8 cellular contexts compared by ENCODE assay signal in genomic region chr2:168192839-168193616, GRCh38. TPM values are rescaled to one million over a fixed set of nuclear protein-coding genes. Genes with fewer than 3 reads are reported as not detected.
A peak's percentile ranks its signal among the peaks of the same experiment; 100 is the strongest.
DNase-seq lines count a peak whose midpoint lies in the region; ATAC-seq and TF ChIP-seq lines count a peak whose summit lies in the region.

No MANE protein-coding gene starts in this region.

- peak overlapping the region; percentile 19 for H3K27ac ChIP-seq in cardiac muscle cell
- no peak overlapping the region for H3K27ac ChIP-seq in right atrium auricular region
- H3K27ac ChIP-seq in endodermal cell (ENCODE audit: low read depth, low read length): no peak overlapping the region

- H3K36me3 Mint-ChIP-seq in endodermal cell (ENCODE audit: low read depth) (no peaks in the 10 kb centered on the region), type B pancreatic cell (peaks cover 4% of the 10 kb centered on the region)

- H3K4me3 Mint-ChIP-seq in endodermal cell (no peak overlapping the region), type B pancreatic cell (peak overlapping the region; percentile 32)

- no peaks in the 10 kb centered on the region for H3K9me3 ChIP-seq in cardiac muscle cell (ENCODE audit: low read depth)
- no peaks in the 10 kb centered on the region for H3K9me3 ChIP-seq in right atrium auricular region
- H3K9me3 ChIP-seq in endodermal cell (ENCODE audit: control insufficient read depth, low read length): no peaks in the 10 kb centered on the region

- H3K27me3 Mint-ChIP-seq in endodermal cell (ENCODE audit: insufficient read depth) (no peaks in the 10 kb centered on the region), type B pancreatic cell (no peaks in the 10 kb centered on the region)

- H3K9ac ChIP-seq in endodermal cell (ENCODE audit: extremely low read depth, low read length, poor library complexity, severe bottlenecking): no peak overlapping the region

- WGBS in endodermal cell (ENCODE audit: insufficient coverage in 1 of 2, insufficient read length in 1 of 2), 2 experiments: 88 to 95% methylated on average over 2 to 3 of the region's 3 CpGs

- peak; percentile 33 for ATAC-seq in SK-N-SH treated with all-trans-retinoic acid at 6 μM for 48 hours

- H3K27me3 ChIP-seq in cardiac muscle cell (no peaks in the 10 kb centered on the region), right atrium auricular region (no peaks in the 10 kb centered on the region), endodermal cell (ENCODE audit: control insufficient read depth, insufficient read depth, low read length, poor library complexity, severe bottlenecking) (no peaks in the 10 kb centered on the region)

- peak in 1 of 2 donors; percentile 39 for DNase-seq in cardiac muscle cell (ENCODE audit: low read depth in 1 of 2, low spot score in 1 of 2)
- DNase-seq in right atrium auricular region (ENCODE audit: low spot score): no peak
- DNase-seq in endodermal cell: peak; percentile 54
- DNase-seq in type B pancreatic cell (ENCODE audit: extremely low spot score, unreplicated experiment): no peak
- no peak for DNase-seq in GM19238 (ENCODE audit: insufficient read length, low spot score)
- DNase-seq in NCI-H1930 (lab: John Stamatoyannopoulos, UW): no peak
- no peak for DNase-seq in SHP77 treated with DMSO at 0.1 percent for 48 hours (lab: John Stamatoyannopoulos, UW)

- H3K9me3 Mint-ChIP-seq in endodermal cell (no peaks in the 10 kb centered on the region), type B pancreatic cell (peaks cover 5% of the 10 kb centered on the region)

- H3K4me1 ChIP-seq in cardiac muscle cell (ENCODE audit: low read depth) (peaks cover 47% of the 10 kb centered on the region), right atrium auricular region (peaks cover 0 to 40% of the 10 kb centered on the region in 2 donors), endodermal cell (ENCODE audit: control insufficient read depth, insufficient read depth, low read length) (no peaks in the 10 kb centered on the region)

- H3K27ac Mint-ChIP-seq in endodermal cell: no peak overlapping the region
- no peak overlapping the region for H3K27ac Mint-ChIP-seq in type B pancreatic cell

- H3K4me1 Mint-ChIP-seq in endodermal cell (peaks cover 13% of the 10 kb centered on the region), type B pancreatic cell (ENCODE audit: unreplicated experiment) (peaks cover 48% of the 10 kb centered on the region)

- no peaks in the 10 kb centered on the region for H3K36me3 ChIP-seq in cardiac muscle cell
- H3K36me3 ChIP-seq in right atrium auricular region: no peaks in the 10 kb centered on the region
- H3K36me3 ChIP-seq in endodermal cell (ENCODE audit: control insufficient read depth, insufficient read depth, low read length): no peaks in the 10 kb centered on the region

- H3K4me3 ChIP-seq in cardiac muscle cell (no peak overlapping the region), right atrium auricular region (no peak overlapping the region), endodermal cell (ENCODE audit: low read length) (no peak overlapping the region)

- TF ChIP-seq CTCF in cardiac muscle cell (IDR thresholded peaks at IDR 0.05; ENCODE audit: low read depth, low read length) (no peak), right atrium auricular region (IDR thresholded peaks at IDR 0.05) (no peak), endodermal cell (conservative IDR thresholded peaks at IDR 0.05) (no peak), type B pancreatic cell (conservative IDR thresholded peaks at IDR 0.05) (no peak)

TF ChIP-seq in SK-N-SH treated with all-trans-retinoic acid at 6 μM for 48 hours, 23 proteins besides CTCF, POLR2A, EP300 and RAD21:
- TF ChIP-seq PATZ1 (CRISPR knock-in tag; IDR thresholded peaks at IDR 0.05; ENCODE audit: borderline replicate concordance): no peak
- TF ChIP-seq SNAI2 (CRISPR knock-in tag; IDR thresholded peaks at IDR 0.05): no peak
- TF ChIP-seq TSHZ2 (CRISPR knock-in tag; IDR thresholded peaks at IDR 0.05): no peak
- TF ChIP-seq TCF4 (CRISPR knock-in tag; IDR thresholded peaks at IDR 0.05; ENCODE audit: borderline replicate concordance): no peak

RNA-seq across cellular contexts. Expression of gene STK39, which starts 54.4 kb away (rescaled TPM):
- total RNA-seq in cardiac muscle cell (32.7 TPM in 2 replicates), right atrium auricular region (10 to 100 TPM in 1 of 2 donors, 1 to 10 TPM in 1; 6.0 to 13.6 TPM), endodermal cell (10 to 100 TPM; 22.3 to 31.5 TPM), type B pancreatic cell (ENCODE audit: low replicate concordance) (22.0 and 26.2 TPM in 2 replicates)
- 51.7 and 60.1 TPM in 2 replicates for polyA plus RNA-seq in cardiac muscle cell
- polyA plus RNA-seq in endodermal cell (2013, experiment 1 of 2): 36.6 TPM
- polyA plus RNA-seq in endodermal cell (2013, experiment 2 of 2): 31.7 TPM
